8 cellular contexts compared by ENCODE assay signal in genomic region chr12:503111-503761, GRCh38. TPM values are rescaled to one million over a fixed set of nuclear protein-coding genes. Genes with fewer than 3 reads are reported as not detected.
DNase-seq lines count a peak whose midpoint lies in the region; ATAC-seq, FAIRE-seq and TF ChIP-seq lines count a peak whose summit lies in the region.

No MANE protein-coding gene starts in this region.

- WGBS in testis, 2 donors = 72 to 76% methylated on average over 7 of the region's 7 CpGs

- no peak overlapping the region for H2AFZ ChIP-seq in astrocyte (ENCODE audit: low read depth, low read length)

- H3K27me3 Mint-ChIP-seq in IgD-negative memory B cell (peaks cover 9% of the 10 kb centered on the region), astrocyte (ENCODE audit: low read depth, unreplicated experiment) (peaks cover 4% of the 10 kb centered on the region)

- intact Hi-C loops in kidney (cut with DNase I) = no loop called here
- intact Hi-C loops in testis (cut with DNase I; ENCODE audit: low total_unique reads) = no loop called here

- no peak for FAIRE-seq in astrocyte (lab: Jason Lieb, UNC)
- no peak for FAIRE-seq in kidney (lab: Jason Lieb, UNC)

- H3K4me1 Mint-ChIP-seq in IgD-negative memory B cell (peaks cover 0 to 2% (median 0%) of the 10 kb centered on the region in 3 donors), astrocyte (ENCODE audit: low read depth, unreplicated experiment) (peaks cover 10% of the 10 kb centered on the region)

- H3K4me3 ChIP-seq in astrocyte (ENCODE audit: insufficient read depth, low read depth, low read length) (no peak overlapping the region), kidney (ENCODE audit: low read length in 2 of 2) (no peak overlapping the region), skin epidermis (no peak overlapping the region), testis (no peak overlapping the region)

- H3K36me3 ChIP-seq in astrocyte (ENCODE audit: insufficient read depth, low read length) (no peaks in the 10 kb centered on the region), kidney (ENCODE audit: control insufficient read depth in 1 of 2, insufficient read depth in 2 of 2, low read length in 2 of 2) (no peaks in the 10 kb centered on the region), testis (ENCODE audit: low read depth, missing control alignments) (no peaks in the 10 kb centered on the region)

- TF ChIP-seq POLR2A in testis (IDR thresholded peaks at IDR 0.05) = no peak

- H3K4me3 Mint-ChIP-seq in IgD-negative memory B cell (no peak overlapping the region), astrocyte (ENCODE audit: unreplicated experiment) (no peak overlapping the region)

- peak overlapping the region in 2 of 3 donors; percentile 32 to 57 for H3K27ac Mint-ChIP-seq in IgD-negative memory B cell
- peak overlapping the region; percentile 31 for H3K27ac Mint-ChIP-seq in astrocyte (ENCODE audit: unreplicated experiment)

- no peak overlapping the region for H3K27ac ChIP-seq in astrocyte (ENCODE audit: low read depth, low read length)
- peak overlapping the region; percentile 77 to 83 for H3K27ac ChIP-seq in kidney (ENCODE audit: low read depth in 2 of 2, low read length in 2 of 2)
- H3K27ac ChIP-seq in skin epidermis = peak overlapping the region in 18 of 21 experiments; percentile 31 to 85 (median 64)
- no peak overlapping the region for H3K27ac ChIP-seq in substantia nigra (ENCODE audit: low read depth, low read length, poor library complexity, severe bottlenecking)
- H3K27ac ChIP-seq in testis = no peak overlapping the region

- H3K4me1 ChIP-seq in astrocyte (ENCODE audit: insufficient read depth, low read length) (no peaks in the 10 kb centered on the region), kidney (ENCODE audit: control insufficient read depth in 1 of 2, insufficient read depth in 1 of 2, low read depth in 1 of 2, low read length in 2 of 2) (peaks cover 4 to 10% of the 10 kb centered on the region in 2 donors), testis (no peaks in the 10 kb centered on the region)

- H3K36me3 Mint-ChIP-seq in IgD-negative memory B cell (no peaks in the 10 kb centered on the region), astrocyte (ENCODE audit: low read depth, unreplicated experiment) (no peaks in the 10 kb centered on the region)

- H3K4me2 ChIP-seq in astrocyte (ENCODE audit: low read length) = no peak overlapping the region

- H3K9me3 Mint-ChIP-seq in IgD-negative memory B cell (no peaks in the 10 kb centered on the region), astrocyte (ENCODE audit: unreplicated experiment) (no peaks in the 10 kb centered on the region)

- no peak for DNase-seq in astrocyte (ENCODE audit: low read depth)
- peak; percentile 84 for DNase-seq in kidney
- no peak for DNase-seq in substantia nigra (lab: John Stamatoyannopoulos, UW)
- DNase-seq in testis = no peak

- H3K79me2 ChIP-seq in astrocyte (ENCODE audit: insufficient read depth, low read length) = no peaks in the 10 kb centered on the region

- H3K9ac ChIP-seq in astrocyte (ENCODE audit: low read length) (no peak overlapping the region), kidney (ENCODE audit: low read length in 2 of 2) (peak overlapping the region in 1 of 2 donors; percentile 34)

- no peaks in the 10 kb centered on the region for H3K9me3 ChIP-seq in astrocyte (ENCODE audit: insufficient read depth, low read depth, low read length)
- H3K9me3 ChIP-seq in kidney (ENCODE audit: control insufficient read depth in 1 of 2, low read length in 2 of 2) = no peaks in the 10 kb centered on the region
- no peaks in the 10 kb centered on the region for H3K9me3 ChIP-seq in testis

- TF ChIP-seq CTCF in astrocyte (IDR thresholded peaks at IDR 0.05; ENCODE audit: insufficient read depth, low read depth, low read length) (no peak), kidney (IDR thresholded peaks at IDR 0.05; ENCODE audit: borderline replicate concordance, extremely low read depth, insufficient read depth) (no peak), testis (IDR thresholded peaks at IDR 0.05) (no peak)

- no peak for ATAC-seq in GM21723 (IDR thresholded peaks at IDR 0.05; ENCODE audit: unreplicated experiment)
- ATAC-seq in GM18907 (IDR thresholded peaks at IDR 0.05; ENCODE audit: unreplicated experiment) = no peak

- H3K27me3 ChIP-seq in astrocyte (ENCODE audit: insufficient read depth, low read length) (peaks cover 20% of the 10 kb centered on the region), testis (no peaks in the 10 kb centered on the region)

- H4K20me1 ChIP-seq in astrocyte (ENCODE audit: insufficient read depth, low read length) = no peaks in the 10 kb centered on the region

RNA-seq across cellular contexts. Expression of gene B4GALNT3, which starts 43.5 kb away (rescaled TPM):
- 0.89 TPM for polyA plus RNA-seq in IgD-negative memory B cell
- 3.6 and 4.6 TPM in 2 replicates for total RNA-seq in astrocyte
- 12.5 TPM for total RNA-seq in kidney
- polyA plus RNA-seq in kidney (ENCODE audit: insufficient read depth, low read depth, low replicate concordance) = 11.3 TPM
- total RNA-seq in testis = 10 to 100 TPM; 16.7 to 24.3 TPM
- polyA plus RNA-seq in testis (ENCODE audit: insufficient read depth, low read depth, low replicate concordance) = 34.6 TPM

Comparison
In these comparisons a context has a peak if more than half of its experiments do, and no peak if none do; other contexts are left out.
1. H3K27ac ChIP-seq: peak in kidney (2 of 2) and skin epidermis (18 of 21); none in astrocyte (single experiment), substantia nigra (single experiment) and testis (0 of 2).